ENCODE assay signal across 24 cellular contexts in the genomic region with DNA sequence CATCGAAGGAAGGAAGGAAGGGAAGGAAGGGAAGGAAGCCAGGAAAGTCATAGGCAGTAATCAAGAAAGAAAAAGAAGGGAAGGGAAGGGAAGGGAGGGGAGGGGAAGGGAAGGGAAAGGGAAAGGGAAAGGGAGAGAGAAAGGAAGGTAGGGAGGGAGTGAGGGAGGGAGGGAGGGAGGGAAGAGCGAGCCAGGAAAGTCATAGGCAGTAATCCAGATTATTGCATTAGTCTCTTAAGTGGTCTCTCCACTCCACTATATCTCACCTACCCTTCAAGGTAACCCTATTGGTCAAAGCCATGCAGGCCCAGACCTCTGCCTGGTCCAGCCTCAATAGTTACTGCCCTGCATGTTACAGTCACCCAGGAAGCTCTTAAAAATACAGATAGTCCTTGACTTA.
"Had no signal": no experiment of that assay in that cellular context is flagged by ENCODE, and none has a peak within 500 bp of the region (broad histone marks: within the 10 kb centered on the region; RNA-seq: fewer than 3 reads in every experiment).

No MANE protein-coding gene starts in this region.

- ATAC-seq: Panc1, Right ventricle myocardium inferior, SK-N-SH treated with all-trans-retinoic acid at 6 μM for 48 hours had no signal

- H3K36me3 ChIP-seq: SJCRH30 had no signal

- H3K4me3 ChIP-seq: SJCRH30 had no signal

- H3K27ac ChIP-seq: HL-60, SJCRH30 had no signal

- DNase-seq: Kasumi-1, KG1, MV-4-11, NCI-H1048, NCI-H1105, NCI-H1417, NCI-H146, NCI-H1694 treated with DMSO at 0.1 percent for 48 hours, NCI-H1930, NCI-H2081, NCI-H2107, NCI-H2171, NCI-H226, NCI-H446, NCI-H510A, NCI-H524 treated with DMSO at 0.1 percent for 48 hours, NCI-H69, NCI-H774, SHP77 treated with DMSO at 0.1 percent for 48 hours, SJCRH30 had no signal

- H3K27me3 ChIP-seq: SJCRH30 had no signal

- H3K9me3 ChIP-seq: SJCRH30 had no signal
